ENCODE assay signal across 8 cellular contexts in genomic region chr1:36088265-36088576, GRCh38. TPM values are rescaled to one million over a fixed set of nuclear protein-coding genes. Genes with fewer than 3 reads are reported as not detected.
DNase-seq lines count a peak whose midpoint lies in the region; ATAC-seq and TF ChIP-seq lines count a peak whose summit lies in the region.

No MANE protein-coding gene starts in this region.

- no peak for DNase-seq in activated T-cell treated with anti-CD3 and anti-CD28 coated beads, Interleukin-2, amount 50 U/mL, for 4 hours
- DNase-seq in activated T-cell treated with anti-CD3 and anti-CD28 coated beads for 4 hours (no peak), left lobe of liver (ENCODE audit: low spot score) (no peak), type B pancreatic cell (ENCODE audit: extremely low spot score, unreplicated experiment) (no peak), iPS-NIHi11 (ENCODE audit: low spot score) (no peak), KBM-7 (no peak)
- DNase-seq in activated naive CD8-positive, alpha-beta T cell treated with anti-CD3 and anti-CD28 coated beads for 36 hours, result no peak
- no peak for DNase-seq in activated CD4-positive, alpha-beta T cell treated with anti-CD3 and anti-CD28 coated beads for 4 hours

- in situ Hi-C loops in KBM-7 (cut with MboI; ENCODE audit: low pct_unique_long_range_greater_than_20kb, low sequenced_read_pairs), result no loop called here

- H3K27me3 Mint-ChIP-seq in activated T-cell treated with anti-CD3 and anti-CD28 coated beads, Interleukin-2, amount 50 U/mL, for 4 hours (ENCODE audit: low read depth), result peaks cover 27% of the 10 kb centered on the region
- H3K27me3 Mint-ChIP-seq in activated naive CD8-positive, alpha-beta T cell treated with anti-CD3 and anti-CD28 coated beads for 36 hours, result peaks cover 29% of the 10 kb centered on the region
- no peaks in the 10 kb centered on the region for H3K27me3 Mint-ChIP-seq in type B pancreatic cell

- peaks cover 17% of the 10 kb centered on the region for H3K4me1 Mint-ChIP-seq in activated T-cell treated with anti-CD3 and anti-CD28 coated beads, Interleukin-2, amount 50 U/mL, for 4 hours (ENCODE audit: low read depth)
- H3K4me1 Mint-ChIP-seq in activated naive CD8-positive, alpha-beta T cell treated with anti-CD3 and anti-CD28 coated beads for 36 hours, result peaks cover 16% of the 10 kb centered on the region
- H3K4me1 Mint-ChIP-seq in type B pancreatic cell (ENCODE audit: unreplicated experiment), result peaks cover 10% of the 10 kb centered on the region

- peaks cover 14% of the 10 kb centered on the region for H3K36me3 Mint-ChIP-seq in activated T-cell treated with anti-CD3 and anti-CD28 coated beads, Interleukin-2, amount 50 U/mL, for 4 hours (ENCODE audit: insufficient read depth)
- peaks cover 18% of the 10 kb centered on the region for H3K36me3 Mint-ChIP-seq in activated naive CD8-positive, alpha-beta T cell treated with anti-CD3 and anti-CD28 coated beads for 36 hours
- peaks cover 5% of the 10 kb centered on the region for H3K36me3 Mint-ChIP-seq in type B pancreatic cell

- H3K4me3 Mint-ChIP-seq in activated T-cell treated with anti-CD3 and anti-CD28 coated beads, Interleukin-2, amount 50 U/mL, for 4 hours, result peak overlapping the region; percentile 98
- peak overlapping the region; percentile 99 for H3K4me3 Mint-ChIP-seq in activated naive CD8-positive, alpha-beta T cell treated with anti-CD3 and anti-CD28 coated beads for 36 hours
- H3K4me3 Mint-ChIP-seq in type B pancreatic cell, result peak overlapping the region; percentile 94

- no peak overlapping the region for H3K27ac Mint-ChIP-seq in activated naive CD8-positive, alpha-beta T cell treated with anti-CD3 and anti-CD28 coated beads for 36 hours
- no peak overlapping the region for H3K27ac Mint-ChIP-seq in type B pancreatic cell

- ATAC-seq in activated T-cell treated with anti-CD3 and anti-CD28 coated beads, Interleukin-2, amount 50 U/mL, for 4 hours, result peak; percentile 25 to 36
- ATAC-seq in left lobe of liver, result peak; percentile 2

- no peaks in the 10 kb centered on the region for H3K9me3 Mint-ChIP-seq in activated T-cell treated with anti-CD3 and anti-CD28 coated beads, Interleukin-2, amount 50 U/mL, for 4 hours
- no peaks in the 10 kb centered on the region for H3K9me3 Mint-ChIP-seq in activated naive CD8-positive, alpha-beta T cell treated with anti-CD3 and anti-CD28 coated beads for 36 hours
- H3K9me3 Mint-ChIP-seq in type B pancreatic cell, result no peaks in the 10 kb centered on the region

- no peak for TF ChIP-seq CTCF in type B pancreatic cell (conservative IDR thresholded peaks at IDR 0.05)

RNA-seq across cellular contexts. Expression of gene ADPRS, which starts 0.5 kb away (rescaled TPM):
- total RNA-seq in activated T-cell treated with anti-CD3 and anti-CD28 coated beads, Interleukin-2, amount 50 U/mL, for 4 hours, result 10 to 100 TPM; 45.6 to 52.0 (median 47.4) TPM
- 10 to 100 TPM; 47.0 to 48.7 TPM for total RNA-seq in activated naive CD8-positive, alpha-beta T cell treated with anti-CD3 and anti-CD28 coated beads for 36 hours
- total RNA-seq in left lobe of liver (9.0 TPM), type B pancreatic cell (ENCODE audit: low replicate concordance) (29.5 and 31.9 TPM in 2 replicates)

RNA-seq across cellular contexts. Expression of gene TEKT2, which starts 4.3 kb away (rescaled TPM):
- total RNA-seq in activated T-cell treated with anti-CD3 and anti-CD28 coated beads, Interleukin-2, amount 50 U/mL, for 4 hours, result under 1 TPM in 2 of 3 donors, not detected in 1; 0.20 to 0.27 TPM
- total RNA-seq in activated naive CD8-positive, alpha-beta T cell treated with anti-CD3 and anti-CD28 coated beads for 36 hours, result under 1 TPM in 1 of 2 experiments, not detected in 1; 0.19 TPM
- total RNA-seq in left lobe of liver (not detected), type B pancreatic cell (ENCODE audit: low replicate concordance) (2.1 and 9.6 TPM in 2 replicates)

RNA-seq across cellular contexts. Expression of gene COL8A2, which starts 36.8 kb away (rescaled TPM):
- total RNA-seq in activated T-cell treated with anti-CD3 and anti-CD28 coated beads, Interleukin-2, amount 50 U/mL, for 4 hours, result under 1 TPM; 0.08 to 0.43 (median 0.18) TPM
- total RNA-seq in activated naive CD8-positive, alpha-beta T cell treated with anti-CD3 and anti-CD28 coated beads for 36 hours, result 1 to 10 TPM; 1.8 to 1.9 TPM
- total RNA-seq in left lobe of liver, result 0.50 TPM
- total RNA-seq in type B pancreatic cell (ENCODE audit: low replicate concordance), result 0.14 and 2.5 TPM in 2 replicates
